Comparison of ENCODE assay signal across 21 cellular contexts in the genomic region with DNA sequence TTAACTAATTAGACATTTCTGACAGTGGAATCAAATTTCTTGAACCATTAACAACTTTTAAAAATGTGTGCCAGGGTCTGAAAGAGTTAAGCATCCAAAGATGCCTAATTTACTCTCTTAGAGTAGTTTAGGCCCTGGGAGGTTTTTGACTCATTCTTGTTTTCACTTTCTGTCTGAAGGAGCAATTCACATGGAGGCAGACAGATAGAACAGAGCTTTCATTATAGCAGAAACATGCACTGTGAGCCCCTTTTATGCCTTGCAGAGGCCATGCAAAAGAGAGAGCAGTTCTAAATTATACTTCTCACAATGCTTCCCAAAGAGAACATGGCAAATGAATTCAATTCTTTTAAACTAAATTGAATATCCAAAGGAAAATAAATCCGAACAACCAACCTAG.
DNase-seq lines count a peak whose midpoint lies in the region; ATAC-seq, FAIRE-seq and TF ChIP-seq lines count a peak whose summit lies in the region.
"Had no signal": no experiment of that assay in that cellular context is flagged by ENCODE, and none has a peak within 500 bp of the region (broad histone marks: within the 10 kb centered on the region; RNA-seq: fewer than 3 reads in every experiment).

No MANE protein-coding gene starts in this region.

- TF ChIP-seq RAD21 in GM12878 (IDR thresholded peaks at IDR 0.05; ENCODE audit: insufficient read depth, low read depth, low read length) (no peak), HepG2 (CRISPR knock-in tag; IDR thresholded peaks at IDR 0.05) (no peak)

- no peak overlapping the region for H3K27ac ChIP-seq in GM12878 (ENCODE audit: control insufficient read depth, insufficient read depth)
- no peak overlapping the region for H3K27ac ChIP-seq in HepG2 (ENCODE audit: extremely low read length, insufficient read depth, low read length)
- H3K27ac ChIP-seq: adrenal gland, hepatocyte, KMS-11, SJSA1 had no signal

- no peaks in the 10 kb centered on the region for H3K36me3 ChIP-seq in GM12878 (ENCODE audit: control insufficient read depth in 2 of 2, insufficient read depth in 2 of 2, low read length in 1 of 2)
- no peaks in the 10 kb centered on the region for H3K36me3 ChIP-seq in HepG2 (replicated peaks in 1 of 2; ENCODE audit: control insufficient read depth in 1 of 2, insufficient read depth in 2 of 2, low read length in 2 of 2)
- H3K36me3 ChIP-seq: adrenal gland, SJSA1 had no signal

- H3K27me3 Mint-ChIP-seq in activated T-helper 17 cell treated with anti-CD3 and anti-CD28 coated beads, Interleukin-2, amount 50 U/mL, for 72 hours, result no peaks in the 10 kb centered on the region

- H4K20me1 ChIP-seq in GM12878 (ENCODE audit: control insufficient read depth, insufficient read depth) (no peaks in the 10 kb centered on the region), HepG2 (ENCODE audit: insufficient read depth, low read length) (no peaks in the 10 kb centered on the region)

- DNase-seq in GM12878 (ENCODE audit: low read depth, low spot score) (no peak), superior temporal gyrus (ENCODE audit: extremely low spot score) (peak; percentile 72), COR-L47 (lab: John Stamatoyannopoulos, UW) (no peak), HepG2 (ENCODE audit: low spot score) (no peak)
- DNase-seq: activated CD4-positive, alpha-beta T cell treated with anti-CD3 and anti-CD28 coated beads, Interleukin-2, amount 50 U/mL, for 1 hour; activated gamma-delta T cell treated with Interleukin-2 at 50 U/mL for 16 hours; adrenal gland; CD8-positive, alpha-beta memory T cell; dermis blood vessel endothelial cell; DMS79; NCI-H2029; stimulated activated CD4-positive, alpha-beta T cell treated with anti-CD3 and anti-CD28 coated beads, Interleukin-4, amount 100 ng/mL, for 24 hours had no signal

- in situ Hi-C loops in GM12878 (cut with MboI), result no loop called here
- in situ Hi-C loops in HepG2 (cut with HindIII; ENCODE audit: extremely low pct_ligation_motif_present, low pct_unique_long_range_greater_than_20kb), result no loop called here

- TF ChIP-seq CTCF in GM12878 (IDR thresholded peaks at IDR 0.05 in 2 of 3, conservative IDR thresholded peaks at IDR 0.05 in 1 of 3; ENCODE audit: control insufficient read depth in 2 of 3, extremely low read depth in 1 of 3, insufficient read depth in 1 of 3, low read depth in 3 of 3, low read length in 3 of 3) (no peak), HepG2 (CRISPR knock-in tag; IDR thresholded peaks at IDR 0.05) (no peak)

- H2AFZ ChIP-seq in GM12878 (ENCODE audit: control insufficient read depth, low read depth, low read length), result no peak overlapping the region
- no peak overlapping the region for H2AFZ ChIP-seq in HepG2 (ENCODE audit: low read length)
- H2AFZ ChIP-seq: hepatocyte had no signal

- no peaks in the 10 kb centered on the region for H3K4me1 ChIP-seq in GM12878 (ENCODE audit: control insufficient read depth, insufficient read depth, low read length)
- no peaks in the 10 kb centered on the region for H3K4me1 ChIP-seq in HepG2 (ENCODE audit: insufficient read depth, low read length)
- H3K4me1 ChIP-seq: adrenal gland, SJSA1 had no signal

- H3K4me3 ChIP-seq in GM12878, result no peak overlapping the region
- H3K4me3 ChIP-seq in HepG2 (replicated peaks in 1 of 3; ENCODE audit: insufficient read depth in 1 of 3, low read depth in 2 of 3, low read length in 3 of 3), result no peak overlapping the region
- H3K4me3 ChIP-seq: adrenal gland, hepatocyte, SJSA1 had no signal

- no peak overlapping the region for H3K27ac Mint-ChIP-seq in activated T-helper 17 cell treated with anti-CD3 and anti-CD28 coated beads, Interleukin-2, amount 50 U/mL, for 72 hours
- H3K27ac Mint-ChIP-seq: CD8-positive, alpha-beta memory T cell; type B pancreatic cell had no signal

- RAD21 ChIA-PET in GM12878 (lab: Charles Lee; ENCODE audit: unreplicated experiment), result no interaction called here

- no peaks in the 10 kb centered on the region for H3K9me3 Mint-ChIP-seq in activated T-helper 17 cell treated with anti-CD3 and anti-CD28 coated beads, Interleukin-2, amount 50 U/mL, for 72 hours
- H3K9me3 Mint-ChIP-seq: type B pancreatic cell had no signal

- TF ChIP-seq EP300 in GM12878 (IDR thresholded peaks at IDR 0.05; ENCODE audit: borderline replicate concordance in 1 of 2, control insufficient read depth in 1 of 2, low read depth in 2 of 2, low read length in 2 of 2) (no peak), HepG2 (IDR thresholded peaks at IDR 0.05; ENCODE audit: low read depth in 2 of 2, low read length in 2 of 2) (no peak), HepG2 (CRISPR knock-in tag; IDR thresholded peaks at IDR 0.05; ENCODE audit: borderline replicate concordance) (no peak)

- intact Hi-C loops in GM12878 (cut with micrococcal nuclease; ENCODE audit: unreplicated experiment) (no loop called here), HepG2 (cut with micrococcal nuclease; ENCODE audit: unreplicated experiment) (no loop called here)

- H3K4me2 ChIP-seq in GM12878 (ENCODE audit: control insufficient read depth, insufficient read depth) (no peak overlapping the region), HepG2 (ENCODE audit: low read depth, low read length) (no peak overlapping the region)
- H3K4me2 ChIP-seq: hepatocyte, KMS-11 had no signal

- FAIRE-seq in GM12878 (lab: Jason Lieb, UNC) (peak; percentile 27), HepG2 (lab: Jason Lieb, UNC) (no peak)
- FAIRE-seq: endothelial cell of umbilical vein, islet of Langerhans had no signal

- CTCF ChIA-PET in GM12878 (lab: Yijun Ruan, JAX), result no interaction called here
- CTCF ChIA-PET in HepG2 (lab: Yijun Ruan, JAX; ENCODE audit: low intra/inter-chr PET ratio, low total read pairs), result no interaction called here

- ATAC-seq in GM18868 (IDR thresholded peaks at IDR 0.05; ENCODE audit: unreplicated experiment) (peak; percentile 92), HG02798 (IDR thresholded peaks at IDR 0.05; ENCODE audit: poor library complexity, unreplicated experiment) (peak; percentile 68), GM12878 (peak; percentile 58), HepG2 (no peak)
- no peak for ATAC-seq in activated T-helper 17 cell treated with anti-CD3 and anti-CD28 coated beads, Interleukin-2, amount 50 U/mL, for 72 hours (replicated peaks)

- H3K79me2 ChIP-seq in GM12878 (ENCODE audit: control insufficient read depth, insufficient read depth, low read length) (no peaks in the 10 kb centered on the region), HepG2 (ENCODE audit: insufficient read depth, low read length) (no peaks in the 10 kb centered on the region)
- H3K79me2 ChIP-seq: hepatocyte had no signal

- no peak for TF ChIP-seq POLR2A in GM12878 (IDR thresholded peaks at IDR 0.05; ENCODE audit: low read depth, low read length)
- no peak for TF ChIP-seq POLR2A in HepG2 (IDR thresholded peaks at IDR 0.05; ENCODE audit: insufficient read depth in 1 of 2, low read depth in 2 of 2, low read length in 2 of 2)

- POLR2A ChIA-PET in GM12878 (lab: Charles Lee), result no interaction called here
- POLR2A ChIA-PET in HepG2 (lab: Yijun Ruan, JAX), result no interaction called here

- H3K9me3 ChIP-seq in GM12878 (replicated peaks; ENCODE audit: control insufficient read depth, insufficient read depth, low read length) (no peaks in the 10 kb centered on the region), HepG2 (ENCODE audit: low read length) (no peaks in the 10 kb centered on the region)
- H3K9me3 ChIP-seq: adrenal gland, SJSA1 had no signal

- H3K4me1 Mint-ChIP-seq in activated T-helper 17 cell treated with anti-CD3 and anti-CD28 coated beads, Interleukin-2, amount 50 U/mL, for 72 hours, result no peaks in the 10 kb centered on the region
- H3K4me1 Mint-ChIP-seq: CD8-positive, alpha-beta memory T cell had no signal

- H3K4me3 Mint-ChIP-seq in activated T-helper 17 cell treated with anti-CD3 and anti-CD28 coated beads, Interleukin-2, amount 50 U/mL, for 72 hours, result no peak overlapping the region
- H3K4me3 Mint-ChIP-seq: CD8-positive, alpha-beta memory T cell; type B pancreatic cell had no signal

- H3K9ac ChIP-seq in GM12878 (ENCODE audit: control insufficient read depth, insufficient read depth, low read length) (no peak overlapping the region), HepG2 (ENCODE audit: insufficient read depth, low read depth, low read length) (no peak overlapping the region)
- H3K9ac ChIP-seq: KMS-11 had no signal

- BruUV-seq in GM12878 (replicated peaks; lab: Mats Ljungman, UMichigan), result no TSS peak
- BruUV-seq in HepG2 (replicated peaks; lab: Mats Ljungman, UMichigan), result no TSS peak

- SMC1A ChIA-PET in GM12878 (lab: Charles Lee; ENCODE audit: uncharacterized antibody, unreplicated experiment), result no interaction called here

- 0% methylated on average over 1 of the region's 1 CpG for WGBS in GM12878 (ENCODE audit: insufficient coverage, insufficient replicate concordance, low lambda C conversion rate, missing lambda C conversion rate)
- 0% methylated on average over 1 of the region's 1 CpG for WGBS in HepG2 (ENCODE audit: low lambda C conversion rate)

- no peaks in the 10 kb centered on the region for H3K36me3 Mint-ChIP-seq in activated T-helper 17 cell treated with anti-CD3 and anti-CD28 coated beads, Interleukin-2, amount 50 U/mL, for 72 hours (ENCODE audit: low read depth)
- H3K36me3 Mint-ChIP-seq: CD8-positive, alpha-beta memory T cell; type B pancreatic cell had no signal

- H3K27me3 ChIP-seq in GM12878 (replicated peaks in 1 of 2; ENCODE audit: control insufficient read depth in 2 of 2, insufficient read depth in 2 of 2, low read length in 1 of 2) (no peaks in the 10 kb centered on the region), HepG2 (ENCODE audit: control insufficient read depth in 1 of 2, insufficient read depth in 2 of 2, low read length in 2 of 2) (no peaks in the 10 kb centered on the region)
- H3K27me3 ChIP-seq: adrenal gland, hepatocyte, SJSA1 had no signal

TF ChIP-seq in GM12878, 131 proteins besides CTCF, POLR2A, EP300 and RAD21 (continues in another document):
- no peak for TF ChIP-seq KLF5 (IDR thresholded peaks at IDR 0.05; ENCODE audit: partially characterized antibody)
- TF ChIP-seq POLR2AphosphoS2 (IDR thresholded peaks at IDR 0.05; ENCODE audit: low read depth, low read length), result no peak

TF ChIP-seq in HepG2, 621 proteins besides CTCF, POLR2A, EP300 and RAD21:
- TF ChIP-seq ZNF121 (CRISPR knock-in tag; IDR thresholded peaks at IDR 0.05) (no peak), KLF13 (CRISPR knock-in tag; IDR thresholded peaks at IDR 0.05) (no peak), NCOA1 (CRISPR knock-in tag; IDR thresholded peaks at IDR 0.05) (no peak), TBL1XR1 (IDR thresholded peaks at IDR 0.05; ENCODE audit: borderline replicate concordance, low read length, partially characterized antibody) (no peak), ZNF234 (CRISPR knock-in tag; conservative IDR thresholded peaks at IDR 0.05) (no peak)
TF ChIP-seq in HepG2: peak in this region for 0.

Comparison
In these comparisons a context has a peak if more than half of its experiments do, and no peak if none do; other contexts are left out.
1. ATAC-seq: peak in GM18868 (single experiment), HG02798 (single experiment) and GM12878 (single experiment); none in activated T-helper 17 cell treated with anti-CD3 and anti-CD28 coated beads, Interleukin-2, amount 50 U/mL, for 72 hours (single experiment) and HepG2 (single experiment).